8 cellular contexts compared by ENCODE assay signal in the genomic region with DNA sequence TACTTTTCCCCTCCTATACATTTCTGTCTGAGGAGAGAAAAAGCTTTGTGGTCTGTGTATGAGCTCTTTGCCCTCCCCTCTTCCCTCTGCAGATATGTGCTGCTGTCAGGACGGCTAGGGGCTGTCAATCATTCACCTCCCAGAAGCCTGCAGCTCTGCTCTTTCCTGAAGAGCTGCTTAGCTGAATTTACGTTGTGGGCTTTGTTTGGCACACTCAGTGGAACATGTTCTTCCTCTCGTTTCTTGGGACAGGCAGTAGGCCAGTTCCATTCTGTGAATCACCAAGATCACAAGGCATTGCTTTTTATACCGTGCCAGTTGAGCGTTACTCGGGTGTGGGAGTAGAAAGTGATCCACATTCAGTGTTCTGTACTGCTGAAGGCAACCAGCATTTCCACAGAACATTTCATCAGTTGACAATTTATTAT.
DNase-seq lines count a peak whose midpoint lies in the region; ATAC-seq and TF ChIP-seq lines count a peak whose summit lies in the region.

No MANE protein-coding gene starts in this region.

- H3K4me1 ChIP-seq in suprapubic skin, result peaks cover 40% of the 10 kb centered on the region

- peaks cover 7% of the 10 kb centered on the region for H3K27me3 Mint-ChIP-seq in stimulated activated naive CD8-positive, alpha-beta T cell treated with anti-CD3 and anti-CD28 coated beads, Interleukin-15, amount 100 ng/mL, for 72 hours
- H3K27me3 Mint-ChIP-seq in activated naive CD8-positive, alpha-beta T cell treated with anti-CD3 and anti-CD28 coated beads, Interleukin-2, amount 50 U/mL, for 24 hours, result no peaks in the 10 kb centered on the region

- WGBS in suprapubic skin, result 3% methylated on average over 6 of the region's 6 CpGs

- H3K27ac ChIP-seq in suprapubic skin, result peak overlapping the region; percentile 69

- peak in 1 of 2 donors; percentile 5 for TF ChIP-seq CTCF in suprapubic skin (IDR thresholded peaks at IDR 0.05)

- no peak overlapping the region for H3K4me3 ChIP-seq in suprapubic skin

- H3K4me1 Mint-ChIP-seq in stimulated activated naive CD8-positive, alpha-beta T cell treated with anti-CD3 and anti-CD28 coated beads, Interleukin-15, amount 100 ng/mL, for 72 hours, result peaks cover 40% of the 10 kb centered on the region
- peaks cover 52% of the 10 kb centered on the region for H3K4me1 Mint-ChIP-seq in activated naive CD8-positive, alpha-beta T cell treated with anti-CD3 and anti-CD28 coated beads, Interleukin-2, amount 50 U/mL, for 24 hours

- no peaks in the 10 kb centered on the region for H3K9me3 ChIP-seq in suprapubic skin

- peak overlapping the region in 1 of 2 donors; percentile 27 for H3K4me3 Mint-ChIP-seq in stimulated activated naive CD8-positive, alpha-beta T cell treated with anti-CD3 and anti-CD28 coated beads, Interleukin-15, amount 100 ng/mL, for 72 hours
- H3K4me3 Mint-ChIP-seq in activated naive CD8-positive, alpha-beta T cell treated with anti-CD3 and anti-CD28 coated beads, Interleukin-2, amount 50 U/mL, for 24 hours, result no peak overlapping the region

- peak; percentile 56 for ATAC-seq in stimulated activated naive CD8-positive, alpha-beta T cell treated with anti-CD3 and anti-CD28 coated beads, Interleukin-15, Interleukin-2, amounts not matched to agents 100 U/mL and 50 U/mL, for 24 hours
- no peak for ATAC-seq in stimulated activated naive CD8-positive, alpha-beta T cell treated with anti-CD3 and anti-CD28 coated beads, Interleukin-15, amount 100 ng/mL, for 72 hours
- peak; percentile 54 for ATAC-seq in activated naive CD8-positive, alpha-beta T cell treated with anti-CD3 and anti-CD28 coated beads, Interleukin-2, amount 50 U/mL, for 24 hours

- H3K27me3 ChIP-seq in suprapubic skin, result no peaks in the 10 kb centered on the region

- H3K36me3 Mint-ChIP-seq in activated naive CD8-positive, alpha-beta T cell treated with anti-CD3 and anti-CD28 coated beads, Interleukin-2, amount 50 U/mL, for 24 hours (ENCODE audit: low read depth), result no peaks in the 10 kb centered on the region

- H3K36me3 ChIP-seq in suprapubic skin, result peaks cover under 1% of the 10 kb centered on the region

- H3K27ac Mint-ChIP-seq in stimulated activated naive CD8-positive, alpha-beta T cell treated with anti-CD3 and anti-CD28 coated beads, Interleukin-15, amount 100 ng/mL, for 72 hours, result peak overlapping the region in 1 of 2 donors; percentile 15
- peak overlapping the region; percentile 4 for H3K27ac Mint-ChIP-seq in activated naive CD8-positive, alpha-beta T cell treated with anti-CD3 and anti-CD28 coated beads, Interleukin-2, amount 50 U/mL, for 24 hours

- peak; percentile 55 for TF ChIP-seq EP300 in suprapubic skin (IDR thresholded peaks at IDR 0.05)

- H3K9me3 Mint-ChIP-seq in stimulated activated naive CD8-positive, alpha-beta T cell treated with anti-CD3 and anti-CD28 coated beads, Interleukin-15, amount 100 ng/mL, for 72 hours, result no peaks in the 10 kb centered on the region
- H3K9me3 Mint-ChIP-seq in activated naive CD8-positive, alpha-beta T cell treated with anti-CD3 and anti-CD28 coated beads, Interleukin-2, amount 50 U/mL, for 24 hours, result no peaks in the 10 kb centered on the region

- no peak for DNase-seq in stimulated activated naive CD8-positive, alpha-beta T cell treated with anti-CD3 and anti-CD28 coated beads, Interleukin-15, Interleukin-2, amounts not matched to agents 100 U/mL and 50 U/mL, for 24 hours
- DNase-seq in stimulated activated naive CD8-positive, alpha-beta T cell treated with anti-CD3 and anti-CD28 coated beads, Interleukin-15, amount 100 ng/mL, for 72 hours, result no peak
- peak; percentile 5 for DNase-seq in activated naive CD8-positive, alpha-beta T cell treated with anti-CD3 and anti-CD28 coated beads, Interleukin-2, amount 50 U/mL, for 24 hours
- DNase-seq in hippocampal formation (lab: John Stamatoyannopoulos, UW), result peak; percentile 17 to 70
- peak in 1 of 2 donors; percentile 86 for DNase-seq in suprapubic skin (ENCODE audit: low spot score in 2 of 2)
- no peak for DNase-seq in NCI-H748 (lab: John Stamatoyannopoulos, UW; ENCODE audit: unreplicated experiment)
- DNase-seq in NCI-H2227 treated with DMSO at 0.1 percent for 48 hours (lab: John Stamatoyannopoulos, UW), result no peak
- no peak for DNase-seq in retina

- TF ChIP-seq POLR2A in suprapubic skin (IDR thresholded peaks at IDR 0.05), result no peak

Comparison
In these comparisons a context has a peak if more than half of its experiments do, and no peak if none do; other contexts are left out.
1. DNase-seq: peak in activated naive CD8-positive, alpha-beta T cell treated with anti-CD3 and anti-CD28 coated beads, Interleukin-2, amount 50 U/mL, for 24 hours (single experiment) and hippocampal formation (2 of 2); none in stimulated activated naive CD8-positive, alpha-beta T cell treated with anti-CD3 and anti-CD28 coated beads, Interleukin-15, Interleukin-2, amounts not matched to agents 100 U/mL and 50 U/mL, for 24 hours (single experiment), stimulated activated naive CD8-positive, alpha-beta T cell treated with anti-CD3 and anti-CD28 coated beads, Interleukin-15, amount 100 ng/mL, for 72 hours (0 of 2), NCI-H748 (single experiment), NCI-H2227 treated with DMSO at 0.1 percent for 48 hours (single experiment) and retina (single experiment).